ENCODE assay signal across 30 cellular contexts in genomic region chr11:65618763-65619162, GRCh38. TPM values are rescaled to one million over a fixed set of nuclear protein-coding genes. Genes with fewer than 3 reads are reported as not detected.
"Had no signal": no experiment of that assay in that cellular context is flagged by ENCODE, and none has a peak within 500 bp of the region (broad histone marks: within the 10 kb centered on the region; RNA-seq: fewer than 3 reads in every experiment).

No MANE protein-coding gene starts in this region.

- DNase-seq: activated CD4-positive, alpha-beta T cell treated with anti-CD3 and anti-CD28 coated beads, Interleukin-2, amount 50 U/mL, for 1 hour; activated CD4-positive, CD25-positive, alpha-beta regulatory T cell treated with anti-CD3 and anti-CD28 coated beads, Interleukin-2, amount 50 U/mL, for 72 hours; activated CD8-positive, alpha-beta memory T cell treated with anti-CD3 and anti-CD28 coated beads, Interleukin-2, amount 10 ng/mL, durations not matched to agents 7 days and 5 days; activated CD8-positive, alpha-beta T cell treated with anti-CD3 and anti-CD28 coated beads, Interleukin-2, amount 10 ng/mL, durations not matched to agents 7 days and 5 days; activated effector memory CD4-positive, alpha-beta T cell treated with Interleukin-2 at 50 U/mL for 16 hours; activated naive CD4-positive, alpha-beta T cell treated with anti-CD3 and anti-CD28 coated beads for 36 hours; amygdala; caudate nucleus; cortex of kidney; effector memory CD8-positive, alpha-beta T cell; left cardiac atrium; lower lobe of right lung; mesendoderm; natural killer cell; stimulated activated CD4-positive, alpha-beta T cell treated with anti-CD3 and anti-CD28 coated beads, Interleukin-4, amount 100 ng/mL, for 24 hours; stimulated activated naive CD8-positive, alpha-beta T cell treated with anti-CD3 and anti-CD28 coated beads, Interleukin-15, amount 100 ng/mL, for 72 hours; T-helper 17 cell; T1000; thyroid gland had no signal

- H3K4me3 ChIP-seq: gastroesophageal sphincter, hepatocyte, lower lobe of right lung, ovary, skin epidermis, thyroid gland, upper lobe of left lung, vagina had no signal

- H3K4me3 Mint-ChIP-seq: activated CD8-positive, alpha-beta memory T cell treated with anti-CD3 and anti-CD28 coated beads, Interleukin-2, amount 10 ng/mL, durations not matched to agents 7 days and 5 days; activated CD8-positive, alpha-beta T cell treated with anti-CD3 and anti-CD28 coated beads, Interleukin-2, amount 10 ng/mL, durations not matched to agents 7 days and 5 days; activated naive CD4-positive, alpha-beta T cell treated with anti-CD3 and anti-CD28 coated beads for 36 hours; effector memory CD8-positive, alpha-beta T cell; natural killer cell; stimulated activated memory B cell treated with anti-CD40 and anti-IgM and Interleukin-4, amounts not matched to agents 10 μg/mL and 1 μg/mL and 100 μg/mL, for 72 hours; T-helper 17 cell had no signal

- H3K36me3 ChIP-seq: ovary had no signal

- H3K27me3 Mint-ChIP-seq: activated CD8-positive, alpha-beta memory T cell treated with anti-CD3 and anti-CD28 coated beads, Interleukin-2, amount 10 ng/mL, durations not matched to agents 7 days and 5 days; effector memory CD8-positive, alpha-beta T cell; progenitor cell of endocrine pancreas; stimulated activated memory B cell treated with anti-CD40 and anti-IgM and Interleukin-4, amounts not matched to agents 10 μg/mL and 1 μg/mL and 100 μg/mL, for 72 hours; stimulated activated naive CD8-positive, alpha-beta T cell treated with anti-CD3 and anti-CD28 coated beads, Interleukin-15, amount 100 ng/mL, for 72 hours; T-helper 17 cell had no signal

- H3K4me2 ChIP-seq: hepatocyte had no signal

- H3K36me3 Mint-ChIP-seq: natural killer cell had no signal

- H3K27me3 ChIP-seq: gastroesophageal sphincter, hepatocyte, ovary, thyroid gland, upper lobe of left lung, vagina had no signal

- H3K9me3 ChIP-seq: gastroesophageal sphincter, lower lobe of right lung, ovary, thyroid gland, upper lobe of left lung, vagina had no signal

- H3K27ac Mint-ChIP-seq: activated CD8-positive, alpha-beta memory T cell treated with anti-CD3 and anti-CD28 coated beads, Interleukin-2, amount 10 ng/mL, durations not matched to agents 7 days and 5 days; activated CD8-positive, alpha-beta T cell treated with anti-CD3 and anti-CD28 coated beads, Interleukin-2, amount 10 ng/mL, durations not matched to agents 7 days and 5 days; activated naive CD4-positive, alpha-beta T cell treated with anti-CD3 and anti-CD28 coated beads for 36 hours; progenitor cell of endocrine pancreas; stimulated activated memory B cell treated with anti-CD40 and anti-IgM and Interleukin-4, amounts not matched to agents 10 μg/mL and 1 μg/mL and 100 μg/mL, for 72 hours; T-helper 17 cell had no signal

- H3K9me3 Mint-ChIP-seq: activated naive CD4-positive, alpha-beta T cell treated with anti-CD3 and anti-CD28 coated beads for 36 hours; effector memory CD8-positive, alpha-beta T cell; natural killer cell; stimulated activated memory B cell treated with anti-CD40 and anti-IgM and Interleukin-4, amounts not matched to agents 10 μg/mL and 1 μg/mL and 100 μg/mL, for 72 hours; stimulated activated naive CD8-positive, alpha-beta T cell treated with anti-CD3 and anti-CD28 coated beads, Interleukin-15, amount 100 ng/mL, for 72 hours had no signal

- ATAC-seq: activated CD8-positive, alpha-beta memory T cell treated with anti-CD3 and anti-CD28 coated beads, Interleukin-2, amount 10 ng/mL, durations not matched to agents 7 days and 5 days; activated CD8-positive, alpha-beta T cell treated with anti-CD3 and anti-CD28 coated beads, Interleukin-2, amount 10 ng/mL, durations not matched to agents 7 days and 5 days; effector memory CD8-positive, alpha-beta T cell; gastroesophageal sphincter; left cardiac atrium; lower lobe of right lung; natural killer cell; sciatic nerve; stimulated activated memory B cell treated with anti-CD40 and anti-IgM and Interleukin-4, amounts not matched to agents 10 μg/mL and 1 μg/mL and 100 μg/mL, for 72 hours; stimulated activated naive CD8-positive, alpha-beta T cell treated with anti-CD3 and anti-CD28 coated beads, Interleukin-15, amount 100 ng/mL, for 72 hours; T-helper 17 cell had no signal

- H2AFZ ChIP-seq: hepatocyte had no signal

- H3K27ac ChIP-seq: gastroesophageal sphincter, hepatocyte, lower lobe of right lung, ovary, skin epidermis, thyroid gland, upper lobe of left lung, vagina had no signal

RNA-seq across cellular contexts. Expression of gene KCNK7, which starts 23.2 kb away (rescaled TPM):
- total RNA-seq: fibroblast of lung, fibroblast of villous mesenchyme, hepatocyte had no signal
- polyA plus RNA-seq: fibroblast of lung had no signal
